ENCODE assay signal across 15 cellular contexts in genomic region chr11:31797227-31798056, GRCh38. TPM values are rescaled to one million over a fixed set of nuclear protein-coding genes. Genes with fewer than 3 reads are reported as not detected.
DNase-seq lines count a peak whose midpoint lies in the region; ATAC-seq and TF ChIP-seq lines count a peak whose summit lies in the region.
"Had no signal": no experiment of that assay in that cellular context is flagged by ENCODE, and none has a peak within 500 bp of the region (broad histone marks: within the 10 kb centered on the region; RNA-seq: fewer than 3 reads in every experiment).

No MANE protein-coding gene starts in this region.

- no peaks in the 10 kb centered on the region for H3K79me2 ChIP-seq in ACC112 (ENCODE audit: control insufficient read depth, insufficient read depth, low read length, unreplicated experiment)

- in situ Hi-C loops in GM13976 (cut with MboI; ENCODE audit: low sequenced_read_pairs, unreplicated experiment) = no loop called here

- no peak overlapping the region for H2AFZ ChIP-seq in ACC112 (ENCODE audit: low read length, unreplicated experiment)

- peaks cover 72% of the 10 kb centered on the region for H3K27me3 ChIP-seq in ACC112 (ENCODE audit: insufficient read depth, low read length)

- peak; percentile 21 for DNase-seq in GM13976 (ENCODE audit: low spot score)
- DNase-seq in activated naive CD8-positive, alpha-beta T cell treated with anti-CD3 and anti-CD28 coated beads, Interleukin-2, amount 10 ng/mL, durations not matched to agents 7 days and 5 days = no peak
- DNase-seq in memory B cell (ENCODE audit: low spot score in 2 of 2) = no peak
- no peak for DNase-seq in NAMALWA (ENCODE audit: low spot score)
- no peak for DNase-seq in cerebellum (ENCODE audit: low spot score)
- DNase-seq in nucleus accumbens (lab: John Stamatoyannopoulos, UW) = no peak
- DNase-seq: DMS79; islet precursor cell; NCI-H510A treated with DMSO at 0.1 percent for 48 hours; RPMI8226; stimulated activated CD4-positive, alpha-beta T cell treated with anti-CD3 and anti-CD28 coated beads, Interleukin-2, amount 100 ng/mL, for 48 hours had no signal

- H3K4me1 Mint-ChIP-seq in activated naive CD8-positive, alpha-beta T cell treated with anti-CD3 and anti-CD28 coated beads, Interleukin-2, amount 10 ng/mL, durations not matched to agents 7 days and 5 days = peaks cover 7% of the 10 kb centered on the region
- peaks cover 9% of the 10 kb centered on the region for H3K4me1 Mint-ChIP-seq in memory B cell

- H3K27ac Mint-ChIP-seq in activated naive CD8-positive, alpha-beta T cell treated with anti-CD3 and anti-CD28 coated beads, Interleukin-2, amount 10 ng/mL, durations not matched to agents 7 days and 5 days = peak overlapping the region; percentile 43
- no peak overlapping the region for H3K27ac Mint-ChIP-seq in memory B cell

- TF ChIP-seq CTCF in GM13976 (IDR thresholded peaks at IDR 0.05; ENCODE audit: borderline replicate concordance, control extremely low read depth, extremely low read depth, insufficient read depth, missing control alignments) = no peak

- H3K27ac ChIP-seq in ACC112 (ENCODE audit: low read depth, low read length) = no peak overlapping the region

- H3K27me3 Mint-ChIP-seq in activated naive CD8-positive, alpha-beta T cell treated with anti-CD3 and anti-CD28 coated beads, Interleukin-2, amount 10 ng/mL, durations not matched to agents 7 days and 5 days = peaks cover 76% of the 10 kb centered on the region
- H3K27me3 Mint-ChIP-seq in memory B cell = peaks cover 35% of the 10 kb centered on the region

- POLR2A ChIA-PET in activated naive CD8-positive, alpha-beta T cell treated with anti-CD3 and anti-CD28 coated beads, Interleukin-2, amount 10 ng/mL, durations not matched to agents 7 days and 5 days (lab: Charles Lee) = interaction anchor here (0.7 kb wide), 1 partner anchor 170 kb away, joined by 3 read pairs; no protein-coding TSS in a partner anchor

- H3K4me3 Mint-ChIP-seq in activated naive CD8-positive, alpha-beta T cell treated with anti-CD3 and anti-CD28 coated beads, Interleukin-2, amount 10 ng/mL, durations not matched to agents 7 days and 5 days = peak overlapping the region; percentile 37
- peak overlapping the region; percentile 15 for H3K4me3 Mint-ChIP-seq in memory B cell

- peaks cover 6% of the 10 kb centered on the region for H3K36me3 Mint-ChIP-seq in activated naive CD8-positive, alpha-beta T cell treated with anti-CD3 and anti-CD28 coated beads, Interleukin-2, amount 10 ng/mL, durations not matched to agents 7 days and 5 days
- H3K36me3 Mint-ChIP-seq in memory B cell = peaks cover 11% of the 10 kb centered on the region

- peaks cover 6% of the 10 kb centered on the region for H3K9me3 Mint-ChIP-seq in activated naive CD8-positive, alpha-beta T cell treated with anti-CD3 and anti-CD28 coated beads, Interleukin-2, amount 10 ng/mL, durations not matched to agents 7 days and 5 days
- peaks cover 8% of the 10 kb centered on the region for H3K9me3 Mint-ChIP-seq in memory B cell

- H3K4me3 ChIP-seq in ACC112 (ENCODE audit: low read depth, low read length) = peak overlapping the region; percentile 66

- H3K36me3 ChIP-seq in ACC112 (ENCODE audit: insufficient read depth, low read length) = no peaks in the 10 kb centered on the region

- H3K4me1 ChIP-seq in ACC112 (ENCODE audit: control insufficient read depth, insufficient read depth, low read length, unreplicated experiment) = peaks cover 5% of the 10 kb centered on the region

- no peak for ATAC-seq in activated naive CD8-positive, alpha-beta T cell treated with anti-CD3 and anti-CD28 coated beads, Interleukin-2, amount 10 ng/mL, durations not matched to agents 7 days and 5 days (ENCODE audit: low read depth)
- ATAC-seq in memory B cell (ENCODE audit: low read depth) = no peak
- ATAC-seq in HG03521 (IDR thresholded peaks at IDR 0.05; ENCODE audit: unreplicated experiment) = no peak

RNA-seq across cellular contexts. Expression of gene PAX6, which starts 13.7 kb away (rescaled TPM):
- total RNA-seq in activated naive CD8-positive, alpha-beta T cell treated with anti-CD3 and anti-CD28 coated beads, Interleukin-2, amount 10 ng/mL, durations not matched to agents 7 days and 5 days = not detected
- 165 TPM for total RNA-seq in cerebellum
- total RNA-seq: dermis microvascular lymphatic vessel endothelial cell, fibroblast of villous mesenchyme had no signal

Comparison
In these comparisons a context has a peak if more than half of its experiments do, and no peak if none do; other contexts are left out.
1. RNA of gene PAX6, which starts 13.7 kb away (total RNA-seq): 165 TPM in cerebellum (single experiment); not detected in activated naive CD8-positive, alpha-beta T cell treated with anti-CD3 and anti-CD28 coated beads, Interleukin-2, amount 10 ng/mL, durations not matched to agents 7 days and 5 days; every median in the first group is over 100 times any median in the second.